Comparison of ENCODE assay signal across 7 cellular contexts in the genomic region with DNA sequence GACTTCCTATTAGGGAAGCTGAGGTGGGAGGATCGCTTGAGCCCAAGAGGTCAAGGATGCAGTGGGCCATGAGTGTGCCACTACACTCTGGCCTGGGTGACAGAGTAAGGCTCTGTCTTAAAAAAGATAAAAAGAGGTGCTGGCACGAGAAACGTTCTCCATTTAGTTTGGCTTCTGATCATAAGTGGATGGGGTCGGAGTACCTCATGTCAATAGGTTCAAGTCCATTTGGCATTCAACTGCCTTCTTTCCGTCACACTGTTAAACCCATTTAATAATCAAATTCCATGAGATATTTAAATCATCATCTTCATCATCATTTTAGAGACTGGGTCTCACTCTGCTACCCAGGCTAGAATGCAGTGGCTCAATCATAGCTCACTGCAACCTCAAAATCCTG.
"Had no signal": no experiment of that assay in that cellular context is flagged by ENCODE, and none has a peak within 500 bp of the region (broad histone marks: within the 10 kb centered on the region; RNA-seq: fewer than 3 reads in every experiment).

No MANE protein-coding gene starts in this region.

- H3K4me3 ChIP-seq: GM23338 had no signal

- H3K4me3 Mint-ChIP-seq: GM23338, H9, IgD-negative memory B cell had no signal

- FAIRE-seq: H1, H54, HTR-8/SVneo had no signal

- H3K27ac Mint-ChIP-seq: GM23338, H9 had no signal

- DNase-seq: H9, HCEC 1CT had no signal

- H3K27me3 Mint-ChIP-seq: IgD-negative memory B cell had no signal

- H2AFZ ChIP-seq: GM23338 had no signal

- H3K4me2 ChIP-seq: GM23338 had no signal

- H3K4me1 Mint-ChIP-seq: H9 had no signal

- H3K9me3 Mint-ChIP-seq: GM23338, H9, IgD-negative memory B cell had no signal

- ATAC-seq: GM23338 had no signal
